19 cellular contexts compared by ENCODE assay signal in the genomic region with DNA sequence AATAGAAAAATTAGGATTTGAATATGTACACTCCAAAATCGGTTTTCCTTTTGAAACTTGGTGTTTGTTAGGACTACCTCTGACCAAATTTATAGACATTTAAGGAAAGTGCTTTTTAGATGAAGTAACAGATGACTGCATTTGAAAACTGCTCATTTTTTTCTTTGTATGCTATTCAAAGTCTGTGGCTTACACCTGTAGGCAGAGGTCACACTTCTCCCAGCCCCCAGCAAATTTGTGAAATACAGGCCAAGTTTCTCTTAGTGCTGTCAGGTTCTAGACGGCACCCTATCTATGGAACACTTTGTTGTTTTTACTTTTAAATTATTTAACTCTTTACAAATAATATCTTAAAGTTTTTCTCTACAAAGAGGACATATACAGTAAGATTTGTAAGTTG.
A peak's percentile ranks its signal among the peaks of the same experiment; 100 is the strongest.
DNase-seq lines count a peak whose midpoint lies in the region; ATAC-seq, FAIRE-seq and TF ChIP-seq lines count a peak whose summit lies in the region.
"Had no signal": no experiment of that assay in that cellular context is flagged by ENCODE, and none has a peak within 500 bp of the region (broad histone marks: within the 10 kb centered on the region; RNA-seq: fewer than 3 reads in every experiment).

No MANE protein-coding gene starts in this region.

- peak; percentile 43 for FAIRE-seq in A549 (lab: Jason Lieb, UNC)
- FAIRE-seq in GM18507 (lab: Jason Lieb, UNC) = peak; percentile 59
- no peak for FAIRE-seq in kidney (lab: Jason Lieb, UNC)
- FAIRE-seq: GM12891, H1 had no signal

- TF ChIP-seq POLR2A in A549 (IDR thresholded peaks at IDR 0.05; ENCODE audit: low read length) = no peak

- H3K4me2 ChIP-seq in A549 (no peak overlapping the region), OCI-LY7 (ENCODE audit: low read length) (0 out of 2 replicates have a peak overlapping the region, but pooled peaks have one; percentile 5)

- no peaks in the 10 kb centered on the region for H3K9me3 ChIP-seq in A549
- no peaks in the 10 kb centered on the region for H3K9me3 ChIP-seq in OCI-LY7 (ENCODE audit: low read length)
- H3K9me3 ChIP-seq in kidney (ENCODE audit: control insufficient read depth in 1 of 2, low read length in 2 of 2) = no peaks in the 10 kb centered on the region

- TF ChIP-seq EP300 in A549 (IDR thresholded peaks at IDR 0.05) = no peak

- intact Hi-C loops in OCI-LY7 (cut with micrococcal nuclease; ENCODE audit: unreplicated experiment) (no loop called here), kidney (cut with DNase I) (no loop called here)

- in situ Hi-C loops in KBM-7 (cut with MboI; ENCODE audit: low pct_unique_long_range_greater_than_20kb, low sequenced_read_pairs) = no loop called here

- POLR2A ChIA-PET in A549 (lab: Yijun Ruan, JAX) (no interaction called here), OCI-LY7 (lab: Charles Lee) (no interaction called here)

- no peaks in the 10 kb centered on the region for H3K9me2 ChIP-seq in OCI-LY7 (ENCODE audit: insufficient read depth, low read length)

- no peak for TF ChIP-seq CTCF in A549 (IDR thresholded peaks at IDR 0.05)
- TF ChIP-seq CTCF in OCI-LY7 (conservative IDR thresholded peaks at IDR 0.05; ENCODE audit: low read length) = no peak
- no peak for TF ChIP-seq CTCF in kidney (IDR thresholded peaks at IDR 0.05; ENCODE audit: borderline replicate concordance, extremely low read depth, insufficient read depth)

- BruUV-seq in OCI-LY7 (replicated peaks; lab: Mats Ljungman, UMichigan) = no TSS peak

- no peak overlapping the region for H3K4me3 ChIP-seq in A549
- H3K4me3 ChIP-seq in OCI-LY7 (ENCODE audit: low read depth, low read length, poor library complexity, severe bottlenecking) = no peak overlapping the region
- no peak overlapping the region for H3K4me3 ChIP-seq in kidney (ENCODE audit: low read length in 2 of 2)
- H3K4me3 ChIP-seq: GM23248 had no signal

- DNase-seq in A549 (ENCODE audit: low read depth in 1 of 2, low spot score in 1 of 2) (no peak), GM18507 (ENCODE audit: extremely low spot score, insufficient read length, low read depth) (no peak), OCI-LY7 (ENCODE audit: low spot score) (no peak), KBM-7 (no peak), DMS 273 treated with DMSO at 0.1 percent for 48 hours (lab: John Stamatoyannopoulos, UW) (no peak), kidney (no peak)
- DNase-seq: 8988T; C1 segment of cervical spinal cord; Calu3; CD4-positive, alpha-beta memory T cell; COR-L47; DMS153; DND-41; GDM1; GM23248; H7; HCEC 1CT had no signal

- CTCF ChIA-PET in A549 (lab: Yijun Ruan, JAX) (no interaction called here), OCI-LY7 (lab: Charles Lee; ENCODE audit: unreplicated experiment) (no interaction called here)

- H3K4me1 ChIP-seq in A549 = peaks cover 16% of the 10 kb centered on the region
- H3K4me1 ChIP-seq in OCI-LY7 (ENCODE audit: insufficient read depth, low read length, poor library complexity, severe bottlenecking) = peaks cover 5% of the 10 kb centered on the region
- no peaks in the 10 kb centered on the region for H3K4me1 ChIP-seq in kidney (ENCODE audit: control insufficient read depth in 1 of 2, insufficient read depth in 1 of 2, low read depth in 1 of 2, low read length in 2 of 2)

- H3K79me2 ChIP-seq in OCI-LY7 (ENCODE audit: insufficient read depth, low read depth, low read length) = no peaks in the 10 kb centered on the region

- H4K20me1 ChIP-seq in OCI-LY7 (ENCODE audit: insufficient read depth, low read length) = no peaks in the 10 kb centered on the region

- H3K27ac ChIP-seq in A549 (no peak overlapping the region), OCI-LY7 (ENCODE audit: low read depth, low read length, poor library complexity, severe bottlenecking) (no peak overlapping the region), kidney (ENCODE audit: low read depth in 2 of 2, low read length in 2 of 2) (no peak overlapping the region)
- H3K27ac ChIP-seq: GM23248 had no signal

- TF ChIP-seq RAD21 in A549 (conservative IDR thresholded peaks at IDR 0.05 in 1 of 2, IDR thresholded peaks at IDR 0.05 in 1 of 2) = no peak

- WGBS in A549 (ENCODE audit: missing lambda C conversion rate) = 43% methylated on average over 2 of the region's 2 CpGs

- H3K36me3 ChIP-seq in OCI-LY7 (ENCODE audit: insufficient read depth, low read length) = no peaks in the 10 kb centered on the region
- peaks cover 0 to 5% of the 10 kb centered on the region in 2 donors for H3K36me3 ChIP-seq in kidney (ENCODE audit: control insufficient read depth in 1 of 2, insufficient read depth in 2 of 2, low read length in 2 of 2)

- no peak overlapping the region for H3K9ac ChIP-seq in kidney (ENCODE audit: low read length in 2 of 2)
- H3K9ac ChIP-seq: GM23248 had no signal

- no peak for ATAC-seq in A549

- H2AFZ ChIP-seq in OCI-LY7 (ENCODE audit: low read length) = peak overlapping the region; percentile 42; the same call in 1 of the 2 replicates
- H2AFZ ChIP-seq: GM23248 had no signal

TF ChIP-seq in A549, 52 proteins besides CTCF, POLR2A, EP300 and RAD21:
- TF ChIP-seq, protein P1, sequence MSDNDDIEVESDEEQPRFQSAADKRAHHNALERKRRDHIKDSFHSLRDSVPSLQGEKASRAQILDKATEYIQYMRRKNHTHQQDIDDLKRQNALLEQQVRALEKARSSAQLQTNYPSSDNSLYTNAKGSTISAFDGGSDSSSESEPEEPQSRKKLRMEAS (IDR thresholded peaks at IDR 0.05) = no peak
- no peak for TF ChIP-seq SMC3 (IDR thresholded peaks at IDR 0.05)
- TF ChIP-seq, protein P2, sequence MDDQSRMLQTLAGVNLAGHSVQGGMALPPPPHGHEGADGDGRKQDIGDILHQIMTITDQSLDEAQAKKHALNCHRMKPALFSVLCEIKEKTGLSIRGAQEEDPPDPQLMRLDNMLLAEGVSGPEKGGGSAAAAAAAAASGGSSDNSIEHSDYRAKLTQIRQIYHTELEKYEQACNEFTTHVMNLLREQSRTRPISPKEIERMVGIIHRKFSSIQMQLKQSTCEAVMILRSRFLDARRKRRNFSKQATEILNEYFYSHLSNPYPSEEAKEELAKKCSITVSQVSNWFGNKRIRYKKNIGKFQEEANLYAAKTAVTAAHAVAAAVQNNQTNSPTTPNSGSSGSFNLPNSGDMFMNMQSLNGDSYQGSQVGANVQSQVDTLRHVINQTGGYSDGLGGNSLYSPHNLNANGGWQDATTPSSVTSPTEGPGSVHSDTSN (IDR thresholded peaks at IDR 0.05) = no peak
- TF ChIP-seq EHF (CRISPR knock-in tag; IDR thresholded peaks at IDR 0.05) = no peak
- TF ChIP-seq FOSB (CRISPR knock-in tag; IDR thresholded peaks at IDR 0.05) = no peak
- TF ChIP-seq RFX5 (IDR thresholded peaks at IDR 0.05) = no peak
- no peak for TF ChIP-seq MAFK (IDR thresholded peaks at IDR 0.05; ENCODE audit: partially characterized antibody)
- no peak for TF ChIP-seq ZNF302 (CRISPR knock-in tag; IDR thresholded peaks at IDR 0.05)
- TF ChIP-seq NR3C1 (IDR thresholded peaks at IDR 0.05) = no peak
- no peak for TF ChIP-seq JUNB (IDR thresholded peaks at IDR 0.05)
- no peak for TF ChIP-seq TP53 (CRISPR knock-in tag; IDR thresholded peaks at IDR 0.05)
- TF ChIP-seq, protein P3, sequence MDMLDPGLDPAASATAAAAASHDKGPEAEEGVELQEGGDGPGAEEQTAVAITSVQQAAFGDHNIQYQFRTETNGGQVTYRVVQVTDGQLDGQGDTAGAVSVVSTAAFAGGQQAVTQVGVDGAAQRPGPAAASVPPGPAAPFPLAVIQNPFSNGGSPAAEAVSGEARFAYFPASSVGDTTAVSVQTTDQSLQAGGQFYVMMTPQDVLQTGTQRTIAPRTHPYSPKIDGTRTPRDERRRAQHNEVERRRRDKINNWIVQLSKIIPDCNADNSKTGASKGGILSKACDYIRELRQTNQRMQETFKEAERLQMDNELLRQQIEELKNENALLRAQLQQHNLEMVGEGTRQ (IDR thresholded peaks at IDR 0.05) = no peak
TF ChIP-seq in A549: peak in this region for 0.
